In the genomic region with DNA sequence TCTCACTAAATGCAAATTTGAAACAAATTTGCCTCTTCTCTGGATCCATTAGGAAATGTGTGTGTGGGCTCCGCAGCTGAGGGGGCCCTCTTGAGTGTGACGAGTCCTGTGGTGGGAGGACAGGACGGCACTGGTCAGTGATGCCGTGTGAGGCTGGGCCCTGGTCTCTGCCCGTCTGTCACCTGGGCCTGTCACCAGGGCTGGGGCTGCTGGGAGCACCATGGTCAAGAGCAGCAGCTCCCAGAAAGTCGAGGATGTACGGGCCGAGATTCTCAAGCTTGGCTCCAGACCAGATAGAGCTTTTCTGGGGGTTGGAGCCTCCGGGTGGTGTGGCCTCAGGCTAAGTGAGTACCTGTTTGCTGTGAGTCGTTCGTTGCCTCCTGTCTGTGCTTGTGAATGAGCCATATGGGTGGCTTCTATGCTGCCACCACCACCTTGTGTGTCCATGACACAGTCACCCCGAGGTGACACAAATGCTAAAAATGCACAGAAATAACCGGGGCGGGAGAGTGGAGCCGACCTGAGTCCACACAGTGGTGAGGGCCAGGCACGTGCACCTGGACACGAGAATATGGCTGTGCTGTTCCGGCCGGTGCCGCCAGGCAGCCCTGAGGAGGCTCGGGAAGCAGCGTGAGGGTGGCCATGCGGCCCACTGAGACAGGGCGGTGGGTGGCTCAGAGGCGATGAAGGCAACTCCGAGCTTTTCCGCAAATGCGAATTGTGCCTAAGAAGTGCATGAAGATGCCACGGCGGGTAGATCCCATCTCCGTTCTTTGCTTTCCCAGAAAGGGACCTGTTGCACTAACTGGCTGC, we compare ENCODE assay signal across 1 cellular context.
TF ChIP-seq lines count a peak whose summit lies in the region.

No MANE protein-coding gene starts in this region.

TF ChIP-seq in HepG2, 621 proteins besides CTCF, POLR2A, EP300 and RAD21:
- no peak for TF ChIP-seq TARDBP (CRISPR knock-in tag; IDR thresholded peaks at IDR 0.05)
- TF ChIP-seq ZBTB1 (CRISPR knock-in tag; IDR thresholded peaks at IDR 0.05; ENCODE audit: borderline replicate concordance), result no peak
- no peak for TF ChIP-seq KDM3A (CRISPR knock-in tag; IDR thresholded peaks at IDR 0.05; ENCODE audit: low read depth)
- TF ChIP-seq GZF1 (CRISPR knock-in tag; IDR thresholded peaks at IDR 0.05), result no peak
- no peak for TF ChIP-seq ZNF670 (CRISPR knock-in tag; IDR thresholded peaks at IDR 0.05; ENCODE audit: borderline replicate concordance)
- TF ChIP-seq PTBP1 (IDR thresholded peaks at IDR 0.05; ENCODE audit: low read depth, low read length, poor library complexity, severe bottlenecking), result no peak
- TF ChIP-seq POLR2AphosphoS5 (IDR thresholded peaks at IDR 0.05; ENCODE audit: low read depth, low read length), result 0 out of 2 replicates have a peak, but pooled peaks have one; percentile 24
- TF ChIP-seq, protein P1, sequence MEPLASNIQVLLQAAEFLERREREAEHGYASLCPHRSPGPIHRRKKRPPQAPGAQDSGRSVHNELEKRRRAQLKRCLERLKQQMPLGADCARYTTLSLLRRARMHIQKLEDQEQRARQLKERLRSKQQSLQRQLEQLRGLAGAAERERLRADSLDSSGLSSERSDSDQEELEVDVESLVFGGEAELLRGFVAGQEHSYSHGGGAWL (CRISPR knock-in tag; IDR thresholded peaks at IDR 0.05), result no peak
- no peak for TF ChIP-seq REPIN1 (CRISPR knock-in tag; IDR thresholded peaks at IDR 0.05; ENCODE audit: borderline replicate concordance, low read depth)
- TF ChIP-seq, protein P2, sequence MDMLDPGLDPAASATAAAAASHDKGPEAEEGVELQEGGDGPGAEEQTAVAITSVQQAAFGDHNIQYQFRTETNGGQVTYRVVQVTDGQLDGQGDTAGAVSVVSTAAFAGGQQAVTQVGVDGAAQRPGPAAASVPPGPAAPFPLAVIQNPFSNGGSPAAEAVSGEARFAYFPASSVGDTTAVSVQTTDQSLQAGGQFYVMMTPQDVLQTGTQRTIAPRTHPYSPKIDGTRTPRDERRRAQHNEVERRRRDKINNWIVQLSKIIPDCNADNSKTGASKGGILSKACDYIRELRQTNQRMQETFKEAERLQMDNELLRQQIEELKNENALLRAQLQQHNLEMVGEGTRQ (IDR thresholded peaks at IDR 0.05; ENCODE audit: low read depth, low read length), result no peak
- TF ChIP-seq, protein P2 (CRISPR knock-in tag; IDR thresholded peaks at IDR 0.05; ENCODE audit: borderline replicate concordance), result no peak
- peak; percentile 78 for TF ChIP-seq AGO2 (optimal IDR thresholded peaks at IDR 0.05; ENCODE audit: low read depth, low read length)
- TF ChIP-seq RBFOX2 (IDR thresholded peaks at IDR 0.05; ENCODE audit: low read depth, low read length), result peak; percentile 28; the same call in 1 of the 2 replicates
- TF ChIP-seq HDAC6 (IDR thresholded peaks at IDR 0.05; ENCODE audit: low read depth, low read length), result no peak
- TF ChIP-seq SCMH1 (CRISPR knock-in tag; IDR thresholded peaks at IDR 0.05; ENCODE audit: borderline replicate concordance), result no peak
- TF ChIP-seq ZFP90 (CRISPR knock-in tag; IDR thresholded peaks at IDR 0.05; ENCODE audit: borderline replicate concordance), result no peak
TF ChIP-seq in HepG2: peak in this region for 3.
